ENCODE assay signal across 10 cellular contexts in genomic region chr1:45230537-45230936, GRCh38. TPM values are rescaled to one million over a fixed set of nuclear protein-coding genes. Genes with fewer than 3 reads are reported as not detected.
DNase-seq lines count a peak whose midpoint lies in the region; TF ChIP-seq lines count a peak whose summit lies in the region.
"Had no signal": no experiment of that assay in that cellular context is flagged by ENCODE, and none has a peak within 500 bp of the region (broad histone marks: within the 10 kb centered on the region; RNA-seq: fewer than 3 reads in every experiment).

No MANE protein-coding gene starts in this region.

- no peaks in the 10 kb centered on the region for H3K36me3 Mint-ChIP-seq in endodermal cell (ENCODE audit: low read depth)

- no peak for TF ChIP-seq POLR2A in prostate gland (IDR thresholded peaks at IDR 0.05)

- peaks cover 5% of the 10 kb centered on the region for H3K9me3 Mint-ChIP-seq in endodermal cell
- H3K9me3 Mint-ChIP-seq: activated naive CD8-positive, alpha-beta T cell treated with anti-CD3 and anti-CD28 coated beads, Interleukin-2, amount 10 ng/mL, durations not matched to agents 7 days and 5 days had no signal

- H3K4me3 ChIP-seq in endodermal cell (ENCODE audit: low read length) = no peak overlapping the region
- H3K4me3 ChIP-seq in prostate gland = no peak overlapping the region
- H3K4me3 ChIP-seq: vagina had no signal

- H3K27ac Mint-ChIP-seq in endodermal cell = no peak overlapping the region
- H3K27ac Mint-ChIP-seq: activated naive CD8-positive, alpha-beta T cell treated with anti-CD3 and anti-CD28 coated beads, Interleukin-2, amount 10 ng/mL, durations not matched to agents 7 days and 5 days had no signal

- intact Hi-C loops in prostate gland (cut with DNase I) = no loop called here

- peak; percentile 17 for DNase-seq in activated CD4-positive, alpha-beta T cell treated with anti-CD3 and anti-CD28 coated beads, Interleukin-2, amount 50 U/mL, for 1 hour
- no peak for DNase-seq in activated CD4-positive, alpha-beta T cell treated with anti-CD3 and anti-CD28 coated beads, Interleukin-2, amount 50 U/mL, for 4 hours
- DNase-seq in NCI-H69 (lab: John Stamatoyannopoulos, UW) (peak; percentile 29), endodermal cell (peak; percentile 69), prostate gland (ENCODE audit: low spot score) (peak; percentile 13), D341Med (ENCODE audit: low spot score) (no peak), cerebellum (ENCODE audit: low spot score) (no peak), dermis blood vessel endothelial cell (no peak)
- DNase-seq: activated naive CD8-positive, alpha-beta T cell treated with anti-CD3 and anti-CD28 coated beads, Interleukin-2, amount 10 ng/mL, durations not matched to agents 7 days and 5 days had no signal

- no peaks in the 10 kb centered on the region for H3K4me1 Mint-ChIP-seq in endodermal cell
- H3K4me1 Mint-ChIP-seq: activated naive CD8-positive, alpha-beta T cell treated with anti-CD3 and anti-CD28 coated beads, Interleukin-2, amount 10 ng/mL, durations not matched to agents 7 days and 5 days had no signal

- H3K36me3 ChIP-seq in endodermal cell (ENCODE audit: control insufficient read depth, insufficient read depth, low read length) (no peaks in the 10 kb centered on the region), prostate gland (no peaks in the 10 kb centered on the region)
- H3K36me3 ChIP-seq: vagina had no signal

- WGBS in endodermal cell (ENCODE audit: insufficient coverage in 1 of 2, insufficient read length in 1 of 2), 2 experiments = 65% methylated on average over 1 of the region's 1 CpG; no CpG with 5 or more reads in 1 of the 2 experiments
- WGBS in prostate gland = 41% methylated on average over 1 of the region's 1 CpG

- no peaks in the 10 kb centered on the region for H3K27me3 Mint-ChIP-seq in endodermal cell (ENCODE audit: insufficient read depth)
- H3K27me3 Mint-ChIP-seq: activated naive CD8-positive, alpha-beta T cell treated with anti-CD3 and anti-CD28 coated beads, Interleukin-2, amount 10 ng/mL, durations not matched to agents 7 days and 5 days had no signal

- no peaks in the 10 kb centered on the region for H3K4me1 ChIP-seq in endodermal cell (ENCODE audit: control insufficient read depth, insufficient read depth, low read length)
- no peaks in the 10 kb centered on the region for H3K4me1 ChIP-seq in prostate gland (replicated peaks)
- H3K4me1 ChIP-seq: vagina had no signal

- peak; percentile 75 for TF ChIP-seq CTCF in endodermal cell (conservative IDR thresholded peaks at IDR 0.05)
- TF ChIP-seq CTCF in prostate gland (IDR thresholded peaks at IDR 0.05) = peak in 3 of 4 experiments; percentile 11 to 40 (median 23)

- no peak overlapping the region for H3K9ac ChIP-seq in endodermal cell (ENCODE audit: extremely low read depth, low read length, poor library complexity, severe bottlenecking)

- peaks cover 3% of the 10 kb centered on the region for H3K27me3 ChIP-seq in endodermal cell (ENCODE audit: control insufficient read depth, insufficient read depth, low read length, poor library complexity, severe bottlenecking)
- H3K27me3 ChIP-seq in prostate gland (replicated peaks; ENCODE audit: insufficient read depth) = no peaks in the 10 kb centered on the region
- H3K27me3 ChIP-seq: vagina had no signal

- H3K27ac ChIP-seq in endodermal cell (ENCODE audit: low read depth, low read length) = no peak overlapping the region
- no peak overlapping the region for H3K27ac ChIP-seq in prostate gland
- H3K27ac ChIP-seq: vagina had no signal

- no peaks in the 10 kb centered on the region for H3K9me3 ChIP-seq in endodermal cell (ENCODE audit: control insufficient read depth, low read length)
- H3K9me3 ChIP-seq in prostate gland = no peaks in the 10 kb centered on the region
- H3K9me3 ChIP-seq: vagina had no signal

- H3K4me3 Mint-ChIP-seq in endodermal cell = no peak overlapping the region
- H3K4me3 Mint-ChIP-seq: activated naive CD8-positive, alpha-beta T cell treated with anti-CD3 and anti-CD28 coated beads, Interleukin-2, amount 10 ng/mL, durations not matched to agents 7 days and 5 days had no signal

RNA-seq across cellular contexts. Expression of gene ZSWIM5, which starts 24.1 kb away (rescaled TPM):
- total RNA-seq in endodermal cell (10 to 100 TPM in 1 of 2 donors, 1 to 10 TPM in 1; 8.8 to 12.3 TPM), prostate gland (10 to 100 TPM in 1 of 2 donors, 1 to 10 TPM in 1; 7.2 to 18.6 TPM), cerebellum (25.1 TPM), dermis blood vessel endothelial cell (5.8 and 6.5 TPM in 2 replicates)
- polyA plus RNA-seq in endodermal cell (2013, experiment 1 of 2) = 9.0 TPM
- 8.4 TPM for polyA plus RNA-seq in endodermal cell (2013, experiment 2 of 2)

Comparison
In these comparisons a context has a peak if more than half of its experiments do, and no peak if none do; other contexts are left out.
1. DNase-seq: peak in activated CD4-positive, alpha-beta T cell treated with anti-CD3 and anti-CD28 coated beads, Interleukin-2, amount 50 U/mL, for 1 hour (single experiment), NCI-H69 (single experiment), endodermal cell (single experiment) and prostate gland (single experiment); none in activated CD4-positive, alpha-beta T cell treated with anti-CD3 and anti-CD28 coated beads, Interleukin-2, amount 50 U/mL, for 4 hours (0 of 2), D341Med (single experiment), cerebellum (single experiment) and dermis blood vessel endothelial cell (single experiment).